In the genomic region with DNA sequence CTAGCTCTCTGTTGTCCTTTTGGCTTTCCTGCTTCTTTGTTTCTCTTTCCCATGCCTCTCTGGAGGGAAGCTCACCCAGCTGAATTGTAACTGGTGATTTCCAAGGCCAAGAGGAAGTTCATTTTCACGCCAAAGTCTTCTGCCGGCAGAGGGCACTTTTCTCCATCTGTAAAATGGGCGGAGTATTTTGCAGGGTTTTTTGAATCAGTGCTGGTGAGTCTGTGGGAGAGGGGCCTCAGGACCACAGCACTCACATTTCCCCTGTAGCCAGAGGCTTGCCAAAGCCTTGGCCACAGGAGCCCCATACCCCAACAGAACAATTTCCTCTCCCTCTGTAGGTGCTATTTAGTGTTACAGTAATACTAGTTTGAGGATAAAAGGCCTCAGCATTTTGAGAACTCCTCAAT, we compare ENCODE assay signal across 8 cellular contexts. TPM values are rescaled to one million over a fixed set of nuclear protein-coding genes. Genes with fewer than 3 reads are reported as not detected.
A peak's percentile ranks its signal among the peaks of the same experiment; 100 is the strongest.
DNase-seq lines count a peak whose midpoint lies in the region; TF ChIP-seq lines count a peak whose summit lies in the region.

No MANE protein-coding gene starts in this region.

- no peaks in the 10 kb centered on the region for H3K36me3 Mint-ChIP-seq in activated T-helper 2 cell treated with anti-CD3 and anti-CD28 coated beads, Interferon-gamma antibody, Interleukin-2, Interleukin-4, amounts not matched to agents 10 μg/mL and 5 μg/mL and 100 μg/mL, durations not matched to agents 14 hours and 24 hours and 36 hours (ENCODE audit: low read depth)
- H3K36me3 Mint-ChIP-seq in nephron (ENCODE audit: low read depth) (no peaks in the 10 kb centered on the region), glutamatergic neuron (ENCODE audit: unreplicated experiment) (no peaks in the 10 kb centered on the region)

- TF ChIP-seq CTCF in GM10266 (IDR thresholded peaks at IDR 0.05; ENCODE audit: control insufficient read depth, insufficient read depth, low read depth, missing control alignments) (peak; percentile 68), nephron (IDR thresholded peaks at IDR 0.05; ENCODE audit: unreplicated experiment in 3 of 3) (peak in 1 of 3 experiments; percentile 5), glutamatergic neuron (IDR thresholded peaks at IDR 0.05; ENCODE audit: partially characterized antibody, unreplicated experiment) (no peak)

- no peak overlapping the region for H3K27ac Mint-ChIP-seq in activated T-helper 2 cell treated with anti-CD3 and anti-CD28 coated beads, Interferon-gamma antibody, Interleukin-2, Interleukin-4, amounts not matched to agents 10 μg/mL and 5 μg/mL and 100 μg/mL, durations not matched to agents 14 hours and 24 hours and 36 hours
- peak overlapping the region in 2 of 3 experiments; percentile 15 to 61 for H3K27ac Mint-ChIP-seq in nephron
- H3K27ac Mint-ChIP-seq in glutamatergic neuron (ENCODE audit: unreplicated experiment) = no peak overlapping the region

- H3K4me1 Mint-ChIP-seq in activated T-helper 2 cell treated with anti-CD3 and anti-CD28 coated beads, Interferon-gamma antibody, Interleukin-2, Interleukin-4, amounts not matched to agents 10 μg/mL and 5 μg/mL and 100 μg/mL, durations not matched to agents 14 hours and 24 hours and 36 hours (ENCODE audit: low read depth) = peaks cover 18% of the 10 kb centered on the region
- H3K4me1 Mint-ChIP-seq in nephron = peaks cover 23% of the 10 kb centered on the region
- H3K4me1 Mint-ChIP-seq in glutamatergic neuron (ENCODE audit: low read depth, unreplicated experiment) = peaks cover 10% of the 10 kb centered on the region

- intact Hi-C loops in activated T-helper 2 cell treated with anti-CD3 and anti-CD28 coated beads, Interferon-gamma antibody, Interleukin-2, Interleukin-4, amounts not matched to agents 10 μg/mL and 5 μg/mL and 100 μg/mL, durations not matched to agents 14 hours and 24 hours and 36 hours (cut with micrococcal nuclease) = no loop called here

- no peak overlapping the region for H3K4me3 Mint-ChIP-seq in activated T-helper 2 cell treated with anti-CD3 and anti-CD28 coated beads, Interferon-gamma antibody, Interleukin-2, Interleukin-4, amounts not matched to agents 10 μg/mL and 5 μg/mL and 100 μg/mL, durations not matched to agents 14 hours and 24 hours and 36 hours (ENCODE audit: low read depth)
- H3K4me3 Mint-ChIP-seq in nephron (no peak overlapping the region), glutamatergic neuron (ENCODE audit: unreplicated experiment) (no peak overlapping the region)

- no peaks in the 10 kb centered on the region for H3K27me3 Mint-ChIP-seq in activated T-helper 2 cell treated with anti-CD3 and anti-CD28 coated beads, Interferon-gamma antibody, Interleukin-2, Interleukin-4, amounts not matched to agents 10 μg/mL and 5 μg/mL and 100 μg/mL, durations not matched to agents 14 hours and 24 hours and 36 hours (ENCODE audit: low read depth)
- peaks cover 11% of the 10 kb centered on the region for H3K27me3 Mint-ChIP-seq in nephron (ENCODE audit: low read depth)
- peaks cover 9% of the 10 kb centered on the region for H3K27me3 Mint-ChIP-seq in glutamatergic neuron (ENCODE audit: unreplicated experiment)

- DNase-seq in GM10266 (ENCODE audit: extremely low spot score) = peak; percentile 63
- peak; percentile 81 for DNase-seq in NAMALWA (ENCODE audit: low spot score)
- DNase-seq in activated T-helper 2 cell treated with anti-CD3 and anti-CD28 coated beads, Interferon-gamma antibody, Interleukin-2, Interleukin-4, amounts not matched to agents 10 μg/mL and 5 μg/mL and 100 μg/mL, durations not matched to agents 14 hours and 24 hours and 36 hours (ENCODE audit: low spot score) = peak; percentile 13
- DNase-seq in glutamatergic neuron = no peak
- DNase-seq in SHP77 (lab: John Stamatoyannopoulos, UW) = no peak
- no peak for DNase-seq in hippocampal formation (lab: John Stamatoyannopoulos, UW)
- DNase-seq in AG08396 (ENCODE audit: low spot score) = no peak

- H3K9me3 Mint-ChIP-seq in activated T-helper 2 cell treated with anti-CD3 and anti-CD28 coated beads, Interferon-gamma antibody, Interleukin-2, Interleukin-4, amounts not matched to agents 10 μg/mL and 5 μg/mL and 100 μg/mL, durations not matched to agents 14 hours and 24 hours and 36 hours = no peaks in the 10 kb centered on the region
- H3K9me3 Mint-ChIP-seq in nephron = no peaks in the 10 kb centered on the region
- peaks cover 15% of the 10 kb centered on the region for H3K9me3 Mint-ChIP-seq in glutamatergic neuron (ENCODE audit: unreplicated experiment)

RNA-seq across cellular contexts. Expression of gene MATR3, which starts 42.3 kb away (rescaled TPM):
- total RNA-seq in activated T-helper 2 cell treated with anti-CD3 and anti-CD28 coated beads, Interferon-gamma antibody, Interleukin-2, Interleukin-4, amounts not matched to agents 10 μg/mL and 5 μg/mL and 100 μg/mL, durations not matched to agents 14 hours and 24 hours and 36 hours = 259 TPM in 2 replicates
- 372 TPM for total RNA-seq in glutamatergic neuron (ENCODE audit: unreplicated experiment)

RNA-seq across cellular contexts. Expression of gene SIL1, which starts 53.1 kb away (rescaled TPM):
- total RNA-seq in activated T-helper 2 cell treated with anti-CD3 and anti-CD28 coated beads, Interferon-gamma antibody, Interleukin-2, Interleukin-4, amounts not matched to agents 10 μg/mL and 5 μg/mL and 100 μg/mL, durations not matched to agents 14 hours and 24 hours and 36 hours = 31.1 and 37.8 TPM in 2 replicates
- 15.9 TPM for total RNA-seq in glutamatergic neuron (ENCODE audit: unreplicated experiment)

Comparison
In these comparisons a context has a peak if more than half of its experiments do, and no peak if none do; other contexts are left out.
1. DNase-seq: peak in GM10266 (single experiment), NAMALWA (single experiment) and activated T-helper 2 cell treated with anti-CD3 and anti-CD28 coated beads, Interferon-gamma antibody, Interleukin-2, Interleukin-4, amounts not matched to agents 10 μg/mL and 5 μg/mL and 100 μg/mL, durations not matched to agents 14 hours and 24 hours and 36 hours (single experiment); none in glutamatergic neuron (single experiment), SHP77 (0 of 2), hippocampal formation (0 of 2) and AG08396 (single experiment).
2. H3K27ac Mint-ChIP-seq: peak in nephron (2 of 3); none in activated T-helper 2 cell treated with anti-CD3 and anti-CD28 coated beads, Interferon-gamma antibody, Interleukin-2, Interleukin-4, amounts not matched to agents 10 μg/mL and 5 μg/mL and 100 μg/mL, durations not matched to agents 14 hours and 24 hours and 36 hours (single experiment) and glutamatergic neuron (single experiment).